Comparison of ENCODE assay signal across 1 cellular context in the genomic region with DNA sequence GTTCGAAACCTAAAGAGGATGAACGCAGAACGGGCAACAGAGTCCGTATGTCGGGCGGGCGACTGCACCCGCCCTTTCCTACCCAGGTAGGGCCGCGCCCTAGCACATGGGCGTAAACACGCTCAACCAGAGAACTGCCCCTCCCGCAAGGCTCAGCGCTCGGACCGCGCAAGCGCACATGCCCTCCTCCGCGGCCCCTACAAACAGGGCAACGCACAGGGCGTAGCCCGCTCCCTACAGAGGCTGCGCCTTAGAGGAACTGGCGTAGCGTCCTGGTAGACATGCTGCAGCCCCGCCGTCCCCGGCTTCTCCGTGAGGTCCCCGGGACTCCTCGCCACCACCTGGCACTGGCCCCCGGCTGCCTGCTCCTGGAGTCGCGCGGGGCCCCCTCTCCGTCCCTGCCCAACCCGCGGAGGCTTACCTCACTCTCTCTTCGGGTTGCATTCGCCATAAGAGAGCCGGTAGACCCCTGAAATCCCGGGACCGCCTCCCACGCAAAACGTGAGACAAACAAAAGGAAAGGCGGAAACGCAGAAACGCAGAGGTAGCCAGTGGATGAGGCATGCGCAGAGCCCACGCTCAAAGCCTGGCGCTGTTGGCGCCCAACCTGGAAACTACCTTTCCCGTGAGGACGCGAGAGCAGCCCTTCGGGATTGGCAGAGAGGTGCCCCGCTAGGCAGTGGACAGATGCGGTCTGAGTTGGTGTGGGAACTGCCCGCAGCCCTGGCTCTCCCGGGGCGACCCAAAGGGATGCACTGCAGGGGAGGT.
A peak's percentile ranks its signal among the peaks of the same experiment; 100 is the strongest.
TF ChIP-seq lines count a peak whose summit lies in the region.

A gene (minus strand): TSS at position 518 of the 768 bp plus-strand sequence. CDS start 1,642 bp downstream, outside the sequence.

TF ChIP-seq in H1, 55 proteins besides CTCF, POLR2A, EP300 and RAD21 (continued from another document):
- TF ChIP-seq, protein P1, sequence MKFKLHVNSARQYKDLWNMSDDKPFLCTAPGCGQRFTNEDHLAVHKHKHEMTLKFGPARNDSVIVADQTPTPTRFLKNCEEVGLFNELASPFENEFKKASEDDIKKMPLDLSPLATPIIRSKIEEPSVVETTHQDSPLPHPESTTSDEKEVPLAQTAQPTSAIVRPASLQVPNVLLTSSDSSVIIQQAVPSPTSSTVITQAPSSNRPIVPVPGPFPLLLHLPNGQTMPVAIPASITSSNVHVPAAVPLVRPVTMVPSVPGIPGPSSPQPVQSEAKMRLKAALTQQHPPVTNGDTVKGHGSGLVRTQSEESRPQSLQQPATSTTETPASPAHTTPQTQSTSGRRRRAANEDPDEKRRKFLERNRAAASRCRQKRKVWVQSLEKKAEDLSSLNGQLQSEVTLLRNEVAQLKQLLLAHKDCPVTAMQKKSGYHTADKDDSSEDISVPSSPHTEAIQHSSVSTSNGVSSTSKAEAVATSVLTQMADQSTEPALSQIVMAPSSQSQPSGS (IDR thresholded peaks at IDR 0.05; ENCODE audit: low read length) = no peak
- TF ChIP-seq TAF7 (optimal IDR thresholded peaks at IDR 0.05; ENCODE audit: borderline replicate concordance, low read depth, low read length) (peak; percentile 91), NANOG (IDR thresholded peaks at IDR 0.05; ENCODE audit: insufficient read depth, low read depth, low read length, poor library complexity, severe bottlenecking) (no peak), PHF8 (conservative IDR thresholded peaks at IDR 0.05; ENCODE audit: low read depth, low read length) (peak; percentile 97), ASH2L (IDR thresholded peaks at IDR 0.05; ENCODE audit: low read length) (peak; percentile 68), CREB1 (IDR thresholded peaks at IDR 0.05) (no peak), BRCA1 (IDR thresholded peaks at IDR 0.05; ENCODE audit: low read depth, low read length) (0 out of 2 replicates have a peak, but pooled peaks have one; percentile 20), HDAC2 (IDR thresholded peaks at IDR 0.05; ENCODE audit: borderline replicate concordance in 1 of 2, low read depth in 2 of 2, low read length in 2 of 2) (peak; percentile 58 to 59; a peak in 3 of 4 replicates), EZH2 (IDR thresholded peaks at IDR 0.05; ENCODE audit: low read depth, low read length, severe bottlenecking) (no peak), JUND (IDR thresholded peaks at IDR 0.05; ENCODE audit: low read length) (no peak), SIN3A (conservative IDR thresholded peaks at IDR 0.05 in 1 of 2, IDR thresholded peaks at IDR 0.05 in 1 of 2; ENCODE audit: low read depth in 1 of 2, low read length in 2 of 2) (no peak; a peak in 1 of 4 replicates), RFX5 (IDR thresholded peaks at IDR 0.05; ENCODE audit: borderline replicate concordance, low read depth, low read length) (no peak), FOSL1 (IDR thresholded peaks at IDR 0.05; ENCODE audit: insufficient read depth, low read depth, low read length) (no peak; the same call in 1 of the 2 replicates), RXRA (IDR thresholded peaks at IDR 0.05; ENCODE audit: insufficient read depth, low read depth, low read length) (no peak), CBX8 (IDR thresholded peaks at IDR 0.05; ENCODE audit: borderline replicate concordance, low read depth, low read length) (no peak), CBX5 (IDR thresholded peaks at IDR 0.05; ENCODE audit: low read depth, low read length) (no peak), CHD1 (IDR thresholded peaks at IDR 0.05; ENCODE audit: low read depth, low read length) (no peak), SP4 (IDR thresholded peaks at IDR 0.05; ENCODE audit: low read length) (no peak), NRF1 (IDR thresholded peaks at IDR 0.05; ENCODE audit: low read depth, low read length) (peak; percentile 53), POU5F1 (IDR thresholded peaks at IDR 0.05; ENCODE audit: low read depth, low read length) (no peak), SRF (IDR thresholded peaks at IDR 0.05; ENCODE audit: low read depth, low read length) (no peak), TAF1 (IDR thresholded peaks at IDR 0.05; ENCODE audit: low read depth, low read length) (peak; percentile 85), TEAD4 (IDR thresholded peaks at IDR 0.05; ENCODE audit: low read depth, low read length) (no peak), KDM1A (IDR thresholded peaks at IDR 0.05; ENCODE audit: borderline replicate concordance, low read length) (no peak), SUZ12 (IDR thresholded peaks at IDR 0.05; ENCODE audit: low read length) (peak; percentile 34; the same call in 1 of the 2 replicates), RNF2 (IDR thresholded peaks at IDR 0.05; ENCODE audit: borderline replicate concordance, low read depth, low read length, missing control alignments, poor library complexity, severe bottlenecking) (no peak), CEBPB (IDR thresholded peaks at IDR 0.05; ENCODE audit: low read depth, low read length) (no peak), BACH1 (IDR thresholded peaks at IDR 0.05; ENCODE audit: low read length) (peak; percentile 63; the same call in 1 of the 2 replicates), JUN (IDR thresholded peaks at IDR 0.05; ENCODE audit: low read depth, low read length) (no peak), SP2 (IDR thresholded peaks at IDR 0.05; ENCODE audit: low read length) (no peak), MAFK (IDR thresholded peaks at IDR 0.05; ENCODE audit: low read depth, low read length) (no peak), GABPA (IDR thresholded peaks at IDR 0.05; ENCODE audit: borderline replicate concordance, insufficient read depth, low read length) (no peak), TBP (IDR thresholded peaks at IDR 0.05; ENCODE audit: low read depth, low read length) (peak; percentile 84), SIRT6 (IDR thresholded peaks at IDR 0.05; ENCODE audit: low read length) (no peak), KDM4A (IDR thresholded peaks at IDR 0.05; ENCODE audit: low read depth, low read length, severe bottlenecking) (peak; percentile 67), HDAC6 (IDR thresholded peaks at IDR 0.05; ENCODE audit: low read depth, low read length) (no peak), POLR2AphosphoS5 (IDR thresholded peaks at IDR 0.05; ENCODE audit: low read depth, low read length) (peak; percentile 92), BCL11A (IDR thresholded peaks at IDR 0.05; ENCODE audit: low read depth in 2 of 2, low read length in 2 of 2) (no peak), EGR1 (IDR thresholded peaks at IDR 0.05; ENCODE audit: borderline replicate concordance, low read depth, low read length) (peak; percentile 68; the same call in 1 of the 2 replicates), RBBP5 (IDR thresholded peaks at IDR 0.05; ENCODE audit: borderline replicate concordance, low read depth, low read length) (0 out of 2 replicates have a peak, but pooled peaks have one; percentile 13), TCF12 (IDR thresholded peaks at IDR 0.05; ENCODE audit: low read depth, low read length) (no peak), CTBP2 (IDR thresholded peaks at IDR 0.05; ENCODE audit: borderline replicate concordance, insufficient read depth, insufficient read length, low read length) (no peak), CHD2 (IDR thresholded peaks at IDR 0.05; ENCODE audit: low read length) (peak; percentile 64), KDM5A (IDR thresholded peaks at IDR 0.05; ENCODE audit: low read length) (no peak), YY1 (IDR thresholded peaks at IDR 0.05; ENCODE audit: low read depth, low read length) (no peak), SP1 (IDR thresholded peaks at IDR 0.05; ENCODE audit: low read depth, low read length) (no peak), SIX5 (IDR thresholded peaks at IDR 0.05; ENCODE audit: low read depth, low read length) (no peak), SAP30 (IDR thresholded peaks at IDR 0.05; ENCODE audit: insufficient read depth, insufficient replicate concordance, low read length) (peak; percentile 76), ZNF274 (IDR thresholded peaks at IDR 0.05; ENCODE audit: borderline replicate concordance, extremely low read depth, low read length) (no peak)
- TF ChIP-seq, protein P2, sequence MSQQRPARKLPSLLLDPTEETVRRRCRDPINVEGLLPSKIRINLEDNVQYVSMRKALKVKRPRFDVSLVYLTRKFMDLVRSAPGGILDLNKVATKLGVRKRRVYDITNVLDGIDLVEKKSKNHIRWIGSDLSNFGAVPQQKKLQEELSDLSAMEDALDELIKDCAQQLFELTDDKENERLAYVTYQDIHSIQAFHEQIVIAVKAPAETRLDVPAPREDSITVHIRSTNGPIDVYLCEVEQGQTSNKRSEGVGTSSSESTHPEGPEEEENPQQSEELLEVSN (IDR thresholded peaks at IDR 0.05) = peak; percentile 84
- TF ChIP-seq, protein P3, sequence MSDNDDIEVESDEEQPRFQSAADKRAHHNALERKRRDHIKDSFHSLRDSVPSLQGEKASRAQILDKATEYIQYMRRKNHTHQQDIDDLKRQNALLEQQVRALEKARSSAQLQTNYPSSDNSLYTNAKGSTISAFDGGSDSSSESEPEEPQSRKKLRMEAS (IDR thresholded peaks at IDR 0.05) = peak; percentile 88
- TF ChIP-seq, protein P4, sequence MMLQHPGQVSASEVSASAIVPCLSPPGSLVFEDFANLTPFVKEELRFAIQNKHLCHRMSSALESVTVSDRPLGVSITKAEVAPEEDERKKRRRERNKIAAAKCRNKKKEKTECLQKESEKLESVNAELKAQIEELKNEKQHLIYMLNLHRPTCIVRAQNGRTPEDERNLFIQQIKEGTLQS (IDR thresholded peaks at IDR 0.05; ENCODE audit: insufficient read depth, low read depth, low read length) = no peak
- TF ChIP-seq, protein P5, sequence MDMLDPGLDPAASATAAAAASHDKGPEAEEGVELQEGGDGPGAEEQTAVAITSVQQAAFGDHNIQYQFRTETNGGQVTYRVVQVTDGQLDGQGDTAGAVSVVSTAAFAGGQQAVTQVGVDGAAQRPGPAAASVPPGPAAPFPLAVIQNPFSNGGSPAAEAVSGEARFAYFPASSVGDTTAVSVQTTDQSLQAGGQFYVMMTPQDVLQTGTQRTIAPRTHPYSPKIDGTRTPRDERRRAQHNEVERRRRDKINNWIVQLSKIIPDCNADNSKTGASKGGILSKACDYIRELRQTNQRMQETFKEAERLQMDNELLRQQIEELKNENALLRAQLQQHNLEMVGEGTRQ (IDR thresholded peaks at IDR 0.05; ENCODE audit: low read length) = no peak
- TF ChIP-seq, protein P6, sequence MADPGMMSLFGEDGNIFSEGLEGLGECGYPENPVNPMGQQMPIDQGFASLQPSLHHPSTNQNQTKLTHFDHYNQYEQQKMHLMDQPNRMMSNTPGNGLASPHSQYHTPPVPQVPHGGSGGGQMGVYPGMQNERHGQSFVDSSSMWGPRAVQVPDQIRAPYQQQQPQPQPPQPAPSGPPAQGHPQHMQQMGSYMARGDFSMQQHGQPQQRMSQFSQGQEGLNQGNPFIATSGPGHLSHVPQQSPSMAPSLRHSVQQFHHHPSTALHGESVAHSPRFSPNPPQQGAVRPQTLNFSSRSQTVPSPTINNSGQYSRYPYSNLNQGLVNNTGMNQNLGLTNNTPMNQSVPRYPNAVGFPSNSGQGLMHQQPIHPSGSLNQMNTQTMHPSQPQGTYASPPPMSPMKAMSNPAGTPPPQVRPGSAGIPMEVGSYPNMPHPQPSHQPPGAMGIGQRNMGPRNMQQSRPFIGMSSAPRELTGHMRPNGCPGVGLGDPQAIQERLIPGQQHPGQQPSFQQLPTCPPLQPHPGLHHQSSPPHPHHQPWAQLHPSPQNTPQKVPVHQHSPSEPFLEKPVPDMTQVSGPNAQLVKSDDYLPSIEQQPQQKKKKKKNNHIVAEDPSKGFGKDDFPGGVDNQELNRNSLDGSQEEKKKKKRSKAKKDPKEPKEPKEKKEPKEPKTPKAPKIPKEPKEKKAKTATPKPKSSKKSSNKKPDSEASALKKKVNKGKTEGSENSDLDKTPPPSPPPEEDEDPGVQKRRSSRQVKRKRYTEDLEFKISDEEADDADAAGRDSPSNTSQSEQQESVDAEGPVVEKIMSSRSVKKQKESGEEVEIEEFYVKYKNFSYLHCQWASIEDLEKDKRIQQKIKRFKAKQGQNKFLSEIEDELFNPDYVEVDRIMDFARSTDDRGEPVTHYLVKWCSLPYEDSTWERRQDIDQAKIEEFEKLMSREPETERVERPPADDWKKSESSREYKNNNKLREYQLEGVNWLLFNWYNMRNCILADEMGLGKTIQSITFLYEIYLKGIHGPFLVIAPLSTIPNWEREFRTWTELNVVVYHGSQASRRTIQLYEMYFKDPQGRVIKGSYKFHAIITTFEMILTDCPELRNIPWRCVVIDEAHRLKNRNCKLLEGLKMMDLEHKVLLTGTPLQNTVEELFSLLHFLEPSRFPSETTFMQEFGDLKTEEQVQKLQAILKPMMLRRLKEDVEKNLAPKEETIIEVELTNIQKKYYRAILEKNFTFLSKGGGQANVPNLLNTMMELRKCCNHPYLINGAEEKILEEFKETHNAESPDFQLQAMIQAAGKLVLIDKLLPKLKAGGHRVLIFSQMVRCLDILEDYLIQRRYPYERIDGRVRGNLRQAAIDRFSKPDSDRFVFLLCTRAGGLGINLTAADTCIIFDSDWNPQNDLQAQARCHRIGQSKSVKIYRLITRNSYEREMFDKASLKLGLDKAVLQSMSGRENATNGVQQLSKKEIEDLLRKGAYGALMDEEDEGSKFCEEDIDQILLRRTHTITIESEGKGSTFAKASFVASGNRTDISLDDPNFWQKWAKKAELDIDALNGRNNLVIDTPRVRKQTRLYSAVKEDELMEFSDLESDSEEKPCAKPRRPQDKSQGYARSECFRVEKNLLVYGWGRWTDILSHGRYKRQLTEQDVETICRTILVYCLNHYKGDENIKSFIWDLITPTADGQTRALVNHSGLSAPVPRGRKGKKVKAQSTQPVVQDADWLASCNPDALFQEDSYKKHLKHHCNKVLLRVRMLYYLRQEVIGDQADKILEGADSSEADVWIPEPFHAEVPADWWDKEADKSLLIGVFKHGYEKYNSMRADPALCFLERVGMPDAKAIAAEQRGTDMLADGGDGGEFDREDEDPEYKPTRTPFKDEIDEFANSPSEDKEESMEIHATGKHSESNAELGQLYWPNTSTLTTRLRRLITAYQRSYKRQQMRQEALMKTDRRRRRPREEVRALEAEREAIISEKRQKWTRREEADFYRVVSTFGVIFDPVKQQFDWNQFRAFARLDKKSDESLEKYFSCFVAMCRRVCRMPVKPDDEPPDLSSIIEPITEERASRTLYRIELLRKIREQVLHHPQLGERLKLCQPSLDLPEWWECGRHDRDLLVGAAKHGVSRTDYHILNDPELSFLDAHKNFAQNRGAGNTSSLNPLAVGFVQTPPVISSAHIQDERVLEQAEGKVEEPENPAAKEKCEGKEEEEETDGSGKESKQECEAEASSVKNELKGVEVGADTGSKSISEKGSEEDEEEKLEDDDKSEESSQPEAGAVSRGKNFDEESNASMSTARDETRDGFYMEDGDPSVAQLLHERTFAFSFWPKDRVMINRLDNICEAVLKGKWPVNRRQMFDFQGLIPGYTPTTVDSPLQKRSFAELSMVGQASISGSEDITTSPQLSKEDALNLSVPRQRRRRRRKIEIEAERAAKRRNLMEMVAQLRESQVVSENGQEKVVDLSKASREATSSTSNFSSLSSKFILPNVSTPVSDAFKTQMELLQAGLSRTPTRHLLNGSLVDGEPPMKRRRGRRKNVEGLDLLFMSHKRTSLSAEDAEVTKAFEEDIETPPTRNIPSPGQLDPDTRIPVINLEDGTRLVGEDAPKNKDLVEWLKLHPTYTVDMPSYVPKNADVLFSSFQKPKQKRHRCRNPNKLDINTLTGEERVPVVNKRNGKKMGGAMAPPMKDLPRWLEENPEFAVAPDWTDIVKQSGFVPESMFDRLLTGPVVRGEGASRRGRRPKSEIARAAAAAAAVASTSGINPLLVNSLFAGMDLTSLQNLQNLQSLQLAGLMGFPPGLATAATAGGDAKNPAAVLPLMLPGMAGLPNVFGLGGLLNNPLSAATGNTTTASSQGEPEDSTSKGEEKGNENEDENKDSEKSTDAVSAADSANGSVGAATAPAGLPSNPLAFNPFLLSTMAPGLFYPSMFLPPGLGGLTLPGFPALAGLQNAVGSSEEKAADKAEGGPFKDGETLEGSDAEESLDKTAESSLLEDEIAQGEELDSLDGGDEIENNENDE (IDR thresholded peaks at IDR 0.05; ENCODE audit: insufficient replicate concordance, low read length) = no peak
